10 cellular contexts compared by ENCODE assay signal in genomic region chr7:149787428-149788299, GRCh38. TPM values are rescaled to one million over a fixed set of nuclear protein-coding genes. Genes with fewer than 3 reads are reported as not detected.
DNase-seq lines count a peak whose midpoint lies in the region; ATAC-seq and TF ChIP-seq lines count a peak whose summit lies in the region.
"Had no signal": no experiment of that assay in that cellular context is flagged by ENCODE, and none has a peak within 500 bp of the region (broad histone marks: within the 10 kb centered on the region; RNA-seq: fewer than 3 reads in every experiment).

No MANE protein-coding gene starts in this region.

- H3K27me3 ChIP-seq in body of pancreas: no peaks in the 10 kb centered on the region
- H3K27me3 ChIP-seq in naive thymus-derived CD4-positive, alpha-beta T cell (ENCODE audit: control insufficient read depth in 2 of 2, insufficient read depth in 2 of 2, low read length in 2 of 2): no peaks in the 10 kb centered on the region

- H3K4me1 Mint-ChIP-seq in naive thymus-derived CD4-positive, alpha-beta T cell: peaks cover 0 to 7% (median 0%) of the 10 kb centered on the region in 7 donors
- H3K4me1 Mint-ChIP-seq in glutamatergic neuron (ENCODE audit: low read depth, unreplicated experiment): no peaks in the 10 kb centered on the region

- H3K9me3 ChIP-seq in body of pancreas: no peaks in the 10 kb centered on the region
- H3K9me3 ChIP-seq in naive thymus-derived CD4-positive, alpha-beta T cell (ENCODE audit: control insufficient read depth in 2 of 3, low read length in 3 of 3): no peaks in the 10 kb centered on the region

- no peaks in the 10 kb centered on the region for H3K36me3 ChIP-seq in body of pancreas (replicated peaks in 1 of 2; ENCODE audit: insufficient read depth in 1 of 2, low read depth in 2 of 2)
- no peaks in the 10 kb centered on the region for H3K36me3 ChIP-seq in naive thymus-derived CD4-positive, alpha-beta T cell (ENCODE audit: control insufficient read depth in 2 of 3, insufficient read depth in 3 of 3, low read length in 3 of 3)

- no peak overlapping the region for H3K27ac Mint-ChIP-seq in naive thymus-derived CD4-positive, alpha-beta T cell
- no peak overlapping the region for H3K27ac Mint-ChIP-seq in glutamatergic neuron (ENCODE audit: unreplicated experiment)

- peaks cover 0 to 24% (median 20%) of the 10 kb centered on the region in 5 donors for H3K27me3 Mint-ChIP-seq in naive thymus-derived CD4-positive, alpha-beta T cell
- peaks cover 9% of the 10 kb centered on the region for H3K27me3 Mint-ChIP-seq in glutamatergic neuron (ENCODE audit: unreplicated experiment)

- H3K4me1 ChIP-seq in body of pancreas: peaks cover 9% of the 10 kb centered on the region
- no peaks in the 10 kb centered on the region for H3K4me1 ChIP-seq in naive thymus-derived CD4-positive, alpha-beta T cell (ENCODE audit: control insufficient read depth in 2 of 2, insufficient read depth in 2 of 2, low read length in 2 of 2)

- peak overlapping the region in 3 of 10 donors; percentile 18 to 64 (median 25) for H3K4me3 Mint-ChIP-seq in naive thymus-derived CD4-positive, alpha-beta T cell
- H3K4me3 Mint-ChIP-seq in glutamatergic neuron (ENCODE audit: unreplicated experiment): no peak overlapping the region

- ATAC-seq in body of pancreas: no peak
- peak; percentile 71 for ATAC-seq in naive thymus-derived CD4-positive, alpha-beta T cell

- DNase-seq in NCI-H1417 (lab: John Stamatoyannopoulos, UW) (peak in 2 of 3 experiments; percentile 59 to 68), NCI-H1417 treated with DMSO at 0.1 percent for 48 hours (lab: John Stamatoyannopoulos, UW) (no peak), NB4 (ENCODE audit: low read depth) (peak; percentile 67), body of pancreas (peak in 3 of 4 donors; percentile 43 to 59 (median 51)), glutamatergic neuron (no peak), NCI-H1694 (lab: John Stamatoyannopoulos, UW) (no peak), NCI-H1930 (lab: John Stamatoyannopoulos, UW) (no peak)
- DNase-seq in naive thymus-derived CD4-positive, alpha-beta T cell: no peak
- DNase-seq: NCI-H2171 had no signal

- TF ChIP-seq CTCF in NB4 (IDR thresholded peaks at IDR 0.05; ENCODE audit: low read depth, low read length): peak; percentile 71
- TF ChIP-seq CTCF in body of pancreas (IDR thresholded peaks at IDR 0.05): peak in 4 of 7 experiments; percentile 18 to 54 (median 38)
- TF ChIP-seq CTCF in glutamatergic neuron (IDR thresholded peaks at IDR 0.05; ENCODE audit: partially characterized antibody, unreplicated experiment): no peak

- intact Hi-C loops in body of pancreas (cut with DNase I): no loop called here
- intact Hi-C loops in naive thymus-derived CD4-positive, alpha-beta T cell (cut with micrococcal nuclease): no loop called here

- 17 to 31% methylated on average over 9 to 35 of the region's 35 CpGs for WGBS in body of pancreas, 2 donors

- POLR2A ChIA-PET in naive thymus-derived CD4-positive, alpha-beta T cell (lab: Charles Lee): interaction anchor here (0.6 kb wide), 1 partner anchor 27 kb away, joined by 3 read pairs; no protein-coding TSS in a partner anchor

- no peak overlapping the region for H3K27ac ChIP-seq in body of pancreas
- H3K27ac ChIP-seq in naive thymus-derived CD4-positive, alpha-beta T cell (ENCODE audit: low read depth, low read length): no peak overlapping the region

- H3K4me3 ChIP-seq in NB4 (ENCODE audit: low read depth, low read length): no peak overlapping the region
- no peak overlapping the region for H3K4me3 ChIP-seq in body of pancreas
- H3K4me3 ChIP-seq in naive thymus-derived CD4-positive, alpha-beta T cell (ENCODE audit: low read length): no peak overlapping the region
- H3K4me3 ChIP-seq: lung had no signal

- TF ChIP-seq POLR2A in NB4 (IDR thresholded peaks at IDR 0.05; ENCODE audit: extremely low read depth, insufficient read length) (no peak), body of pancreas (IDR thresholded peaks at IDR 0.05) (no peak)

- CTCF ChIA-PET in naive thymus-derived CD4-positive, alpha-beta T cell (lab: Charles Lee): no interaction called here

- no peaks in the 10 kb centered on the region for H3K36me3 Mint-ChIP-seq in naive thymus-derived CD4-positive, alpha-beta T cell
- no peaks in the 10 kb centered on the region for H3K36me3 Mint-ChIP-seq in glutamatergic neuron (ENCODE audit: unreplicated experiment)

- no peaks in the 10 kb centered on the region for H3K9me3 Mint-ChIP-seq in naive thymus-derived CD4-positive, alpha-beta T cell
- H3K9me3 Mint-ChIP-seq in glutamatergic neuron (ENCODE audit: unreplicated experiment): peaks cover 6% of the 10 kb centered on the region

RNA-seq across cellular contexts. Expression of gene ZNF467, which starts 14.3 kb away (rescaled TPM):
- total RNA-seq in body of pancreas: 10 to 100 TPM in 1 of 2 donors, 1 to 10 TPM in 1; 9.9 to 13.2 TPM
- 10 to 100 TPM in 1 of 5 experiments, 1 to 10 TPM in 3, under 1 TPM in 1; 0.17 to 33.1 (median 4.5) TPM for total RNA-seq in naive thymus-derived CD4-positive, alpha-beta T cell
- 1 to 10 TPM; 6.8 to 9.8 TPM for polyA plus RNA-seq in naive thymus-derived CD4-positive, alpha-beta T cell
- 1.4 TPM for total RNA-seq in glutamatergic neuron (ENCODE audit: unreplicated experiment)

RNA-seq across cellular contexts. Expression of gene ZNF862, which starts 50.5 kb away (rescaled TPM):
- total RNA-seq in body of pancreas (10 to 100 TPM; 10.9 to 18.8 TPM), glutamatergic neuron (ENCODE audit: unreplicated experiment) (12.9 TPM)
- total RNA-seq in naive thymus-derived CD4-positive, alpha-beta T cell: 100 to 1,000 TPM in 2 of 5 experiments, 10 to 100 TPM in 3; 36.9 to 112 (median 41.8) TPM
- 10 to 100 TPM in 1 of 2 donors, 1 to 10 TPM in 1; 9.1 to 11.7 TPM for polyA plus RNA-seq in naive thymus-derived CD4-positive, alpha-beta T cell

Comparison
In these comparisons a context has a peak if more than half of its experiments do, and no peak if none do; other contexts are left out.
1. DNase-seq: peak in NCI-H1417 (2 of 3), NB4 (single experiment) and body of pancreas (3 of 4); none in NCI-H1417 treated with DMSO at 0.1 percent for 48 hours (single experiment), naive thymus-derived CD4-positive, alpha-beta T cell (0 of 9), glutamatergic neuron (single experiment), NCI-H1694 (single experiment) and NCI-H1930 (0 of 2).